In the genomic region with DNA sequence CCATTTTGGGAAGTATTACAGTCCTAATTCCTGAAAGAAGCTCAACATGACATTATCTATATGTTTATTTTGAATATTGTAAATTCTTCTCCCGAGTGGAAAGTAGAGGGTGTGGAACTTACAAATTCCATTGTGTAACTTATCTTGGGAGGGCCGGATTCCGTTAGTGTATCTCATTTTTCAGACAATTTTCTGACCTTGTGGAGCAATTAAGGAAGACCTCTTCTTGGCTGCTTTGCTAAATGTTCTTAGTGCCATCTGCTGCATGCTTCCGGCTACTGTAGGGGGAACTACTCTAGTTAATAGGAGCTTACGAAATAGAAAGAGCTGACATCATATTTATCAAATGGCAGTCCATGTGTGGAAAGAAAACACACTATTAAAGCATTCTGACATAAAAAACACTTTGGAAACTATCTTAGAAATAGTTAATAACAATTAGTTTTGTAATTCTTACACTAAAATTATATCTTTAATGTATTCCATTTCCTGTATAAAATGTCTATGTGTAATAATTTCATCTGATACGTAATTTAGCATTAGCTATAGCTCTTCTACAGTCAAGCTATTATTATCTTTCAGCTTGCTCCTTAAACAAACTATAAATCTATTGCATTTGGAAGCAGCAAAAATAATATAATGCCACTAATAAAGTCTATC, we compare ENCODE assay signal across 1 cellular context.
TF ChIP-seq lines count a peak whose summit lies in the region.

No MANE protein-coding gene starts in this region.

TF ChIP-seq in K562, 482 proteins besides CTCF, POLR2A, EP300 and RAD21 (continued from another document and continues in another):
- TF ChIP-seq, protein P1, sequence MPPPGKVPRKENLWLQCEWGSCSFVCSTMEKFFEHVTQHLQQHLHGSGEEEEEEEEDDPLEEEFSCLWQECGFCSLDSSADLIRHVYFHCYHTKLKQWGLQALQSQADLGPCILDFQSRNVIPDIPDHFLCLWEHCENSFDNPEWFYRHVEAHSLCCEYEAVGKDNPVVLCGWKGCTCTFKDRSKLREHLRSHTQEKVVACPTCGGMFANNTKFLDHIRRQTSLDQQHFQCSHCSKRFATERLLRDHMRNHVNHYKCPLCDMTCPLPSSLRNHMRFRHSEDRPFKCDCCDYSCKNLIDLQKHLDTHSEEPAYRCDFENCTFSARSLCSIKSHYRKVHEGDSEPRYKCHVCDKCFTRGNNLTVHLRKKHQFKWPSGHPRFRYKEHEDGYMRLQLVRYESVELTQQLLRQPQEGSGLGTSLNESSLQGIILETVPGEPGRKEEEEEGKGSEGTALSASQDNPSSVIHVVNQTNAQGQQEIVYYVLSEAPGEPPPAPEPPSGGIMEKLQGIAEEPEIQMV (tag; conservative IDR thresholded peaks at IDR 0.05; ENCODE audit: low read depth) = 0 out of 2 replicates have a peak, but pooled peaks have one; percentile 14
- TF ChIP-seq JUND (IDR thresholded peaks at IDR 0.05; ENCODE audit: borderline replicate concordance, low read depth, low read length) (peak; percentile 64; the same call in 1 of the 2 replicates), JUND (tag; IDR thresholded peaks at IDR 0.05; ENCODE audit: borderline replicate concordance, low read depth, low read length) (peak; percentile 66; the same call in 2 of the 3 replicates), ZNF57 (CRISPR knock-in tag; IDR thresholded peaks at IDR 0.05) (no peak), ZNF347 (CRISPR knock-in tag; IDR thresholded peaks at IDR 0.05; ENCODE audit: low read depth) (no peak), ELF1 (tag; IDR thresholded peaks at IDR 0.05) (peak; percentile 47), ILF3 (IDR thresholded peaks at IDR 0.05; ENCODE audit: borderline replicate concordance) (no peak), BRD9 (IDR thresholded peaks at IDR 0.05; ENCODE audit: low read depth, partially characterized antibody) (peak; percentile 67), MEF2A (IDR thresholded peaks at IDR 0.05; ENCODE audit: control insufficient read depth, low read depth, low read length) (0 out of 2 replicates have a peak, but pooled peaks have one; percentile 18), NFXL1 (CRISPR knock-in tag; IDR thresholded peaks at IDR 0.05) (no peak), GATAD2B (IDR thresholded peaks at IDR 0.05; ENCODE audit: borderline replicate concordance) (peak; percentile 21; the same call in 1 of the 2 replicates), ZNF263 (CRISPR knock-in tag; IDR thresholded peaks at IDR 0.05; ENCODE audit: borderline replicate concordance) (no peak), MCM5 (IDR thresholded peaks at IDR 0.05; ENCODE audit: low read depth) (no peak), RFX7 (CRISPR knock-in tag; IDR thresholded peaks at IDR 0.05) (no peak), SMARCE1 (IDR thresholded peaks at IDR 0.05) (no peak), MAFG (tag; conservative IDR thresholded peaks at IDR 0.05) (peak; percentile 49; the same call in 1 of the 2 replicates), KLF16 (IDR thresholded peaks at IDR 0.05) (peak; percentile 58; the same call in 1 of the 2 replicates), E2F3 (CRISPR knock-in tag; IDR thresholded peaks at IDR 0.05) (no peak), MTA3 (IDR thresholded peaks at IDR 0.05; ENCODE audit: borderline replicate concordance) (no peak), KAT8 (IDR thresholded peaks at IDR 0.05; ENCODE audit: low read depth) (no peak), ZNF232 (CRISPR knock-in tag; IDR thresholded peaks at IDR 0.05) (no peak), TAF1 (IDR thresholded peaks at IDR 0.05; ENCODE audit: control insufficient read depth, extremely low read depth, insufficient read depth, low read length, severe bottlenecking) (no peak), BRF1 (IDR thresholded peaks at IDR 0.05; ENCODE audit: borderline replicate concordance, extremely low read depth, insufficient read length) (no peak), RCOR1 (IDR thresholded peaks at IDR 0.05; ENCODE audit: borderline replicate concordance in 1 of 2, low read depth in 2 of 2, low read length in 2 of 2) (peak in 1 of 2 experiments; percentile 50; a peak in 1 of 4 replicates), EGR1 (conservative IDR thresholded peaks at IDR 0.05) (no peak), SIN3B (IDR thresholded peaks at IDR 0.05; ENCODE audit: low read depth) (no peak), SP2 (IDR thresholded peaks at IDR 0.05; ENCODE audit: extremely low read depth, low read depth, low read length, poor library complexity, severe bottlenecking) (no peak), ATF1 (CRISPR knock-in tag; IDR thresholded peaks at IDR 0.05) (no peak), ATF1 (tag; IDR thresholded peaks at IDR 0.05) (peak; percentile 74), CBX5 (IDR thresholded peaks at IDR 0.05; ENCODE audit: borderline replicate concordance, low read depth) (no peak)
- TF ChIP-seq, protein P2, sequence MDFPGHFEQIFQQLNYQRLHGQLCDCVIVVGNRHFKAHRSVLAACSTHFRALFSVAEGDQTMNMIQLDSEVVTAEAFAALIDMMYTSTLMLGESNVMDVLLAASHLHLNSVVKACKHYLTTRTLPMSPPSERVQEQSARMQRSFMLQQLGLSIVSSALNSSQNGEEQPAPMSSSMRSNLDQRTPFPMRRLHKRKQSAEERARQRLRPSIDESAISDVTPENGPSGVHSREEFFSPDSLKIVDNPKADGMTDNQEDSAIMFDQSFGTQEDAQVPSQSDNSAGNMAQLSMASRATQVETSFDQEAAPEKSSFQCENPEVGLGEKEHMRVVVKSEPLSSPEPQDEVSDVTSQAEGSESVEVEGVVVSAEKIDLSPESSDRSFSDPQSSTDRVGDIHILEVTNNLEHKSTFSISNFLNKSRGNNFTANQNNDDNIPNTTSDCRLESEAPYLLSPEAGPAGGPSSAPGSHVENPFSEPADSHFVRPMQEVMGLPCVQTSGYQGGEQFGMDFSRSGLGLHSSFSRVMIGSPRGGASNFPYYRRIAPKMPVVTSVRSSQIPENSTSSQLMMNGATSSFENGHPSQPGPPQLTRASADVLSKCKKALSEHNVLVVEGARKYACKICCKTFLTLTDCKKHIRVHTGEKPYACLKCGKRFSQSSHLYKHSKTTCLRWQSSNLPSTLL (IDR thresholded peaks at IDR 0.05) = no peak
- TF ChIP-seq, protein P3, sequence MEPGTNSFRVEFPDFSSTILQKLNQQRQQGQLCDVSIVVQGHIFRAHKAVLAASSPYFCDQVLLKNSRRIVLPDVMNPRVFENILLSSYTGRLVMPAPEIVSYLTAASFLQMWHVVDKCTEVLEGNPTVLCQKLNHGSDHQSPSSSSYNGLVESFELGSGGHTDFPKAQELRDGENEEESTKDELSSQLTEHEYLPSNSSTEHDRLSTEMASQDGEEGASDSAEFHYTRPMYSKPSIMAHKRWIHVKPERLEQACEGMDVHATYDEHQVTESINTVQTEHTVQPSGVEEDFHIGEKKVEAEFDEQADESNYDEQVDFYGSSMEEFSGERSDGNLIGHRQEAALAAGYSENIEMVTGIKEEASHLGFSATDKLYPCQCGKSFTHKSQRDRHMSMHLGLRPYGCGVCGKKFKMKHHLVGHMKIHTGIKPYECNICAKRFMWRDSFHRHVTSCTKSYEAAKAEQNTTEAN (CRISPR knock-in tag; IDR thresholded peaks at IDR 0.05) = no peak
- TF ChIP-seq, protein P4, sequence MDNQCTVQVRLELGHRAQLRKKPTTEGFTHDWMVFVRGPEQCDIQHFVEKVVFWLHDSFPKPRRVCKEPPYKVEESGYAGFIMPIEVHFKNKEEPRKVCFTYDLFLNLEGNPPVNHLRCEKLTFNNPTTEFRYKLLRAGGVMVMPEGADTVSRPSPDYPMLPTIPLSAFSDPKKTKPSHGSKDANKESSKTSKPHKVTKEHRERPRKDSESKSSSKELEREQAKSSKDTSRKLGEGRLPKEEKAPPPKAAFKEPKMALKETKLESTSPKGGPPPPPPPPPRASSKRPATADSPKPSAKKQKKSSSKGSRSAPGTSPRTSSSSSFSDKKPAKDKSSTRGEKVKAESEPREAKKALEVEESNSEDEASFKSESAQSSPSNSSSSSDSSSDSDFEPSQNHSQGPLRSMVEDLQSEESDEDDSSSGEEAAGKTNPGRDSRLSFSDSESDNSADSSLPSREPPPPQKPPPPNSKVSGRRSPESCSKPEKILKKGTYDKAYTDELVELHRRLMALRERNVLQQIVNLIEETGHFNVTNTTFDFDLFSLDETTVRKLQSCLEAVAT (IDR thresholded peaks at IDR 0.05) = no peak
- TF ChIP-seq, protein P5, sequence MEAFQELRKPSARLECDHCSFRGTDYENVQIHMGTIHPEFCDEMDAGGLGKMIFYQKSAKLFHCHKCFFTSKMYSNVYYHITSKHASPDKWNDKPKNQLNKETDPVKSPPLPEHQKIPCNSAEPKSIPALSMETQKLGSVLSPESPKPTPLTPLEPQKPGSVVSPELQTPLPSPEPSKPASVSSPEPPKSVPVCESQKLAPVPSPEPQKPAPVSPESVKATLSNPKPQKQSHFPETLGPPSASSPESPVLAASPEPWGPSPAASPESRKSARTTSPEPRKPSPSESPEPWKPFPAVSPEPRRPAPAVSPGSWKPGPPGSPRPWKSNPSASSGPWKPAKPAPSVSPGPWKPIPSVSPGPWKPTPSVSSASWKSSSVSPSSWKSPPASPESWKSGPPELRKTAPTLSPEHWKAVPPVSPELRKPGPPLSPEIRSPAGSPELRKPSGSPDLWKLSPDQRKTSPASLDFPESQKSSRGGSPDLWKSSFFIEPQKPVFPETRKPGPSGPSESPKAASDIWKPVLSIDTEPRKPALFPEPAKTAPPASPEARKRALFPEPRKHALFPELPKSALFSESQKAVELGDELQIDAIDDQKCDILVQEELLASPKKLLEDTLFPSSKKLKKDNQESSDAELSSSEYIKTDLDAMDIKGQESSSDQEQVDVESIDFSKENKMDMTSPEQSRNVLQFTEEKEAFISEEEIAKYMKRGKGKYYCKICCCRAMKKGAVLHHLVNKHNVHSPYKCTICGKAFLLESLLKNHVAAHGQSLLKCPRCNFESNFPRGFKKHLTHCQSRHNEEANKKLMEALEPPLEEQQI (IDR thresholded peaks at IDR 0.05) = peak; percentile 83
- TF ChIP-seq, protein P6, sequence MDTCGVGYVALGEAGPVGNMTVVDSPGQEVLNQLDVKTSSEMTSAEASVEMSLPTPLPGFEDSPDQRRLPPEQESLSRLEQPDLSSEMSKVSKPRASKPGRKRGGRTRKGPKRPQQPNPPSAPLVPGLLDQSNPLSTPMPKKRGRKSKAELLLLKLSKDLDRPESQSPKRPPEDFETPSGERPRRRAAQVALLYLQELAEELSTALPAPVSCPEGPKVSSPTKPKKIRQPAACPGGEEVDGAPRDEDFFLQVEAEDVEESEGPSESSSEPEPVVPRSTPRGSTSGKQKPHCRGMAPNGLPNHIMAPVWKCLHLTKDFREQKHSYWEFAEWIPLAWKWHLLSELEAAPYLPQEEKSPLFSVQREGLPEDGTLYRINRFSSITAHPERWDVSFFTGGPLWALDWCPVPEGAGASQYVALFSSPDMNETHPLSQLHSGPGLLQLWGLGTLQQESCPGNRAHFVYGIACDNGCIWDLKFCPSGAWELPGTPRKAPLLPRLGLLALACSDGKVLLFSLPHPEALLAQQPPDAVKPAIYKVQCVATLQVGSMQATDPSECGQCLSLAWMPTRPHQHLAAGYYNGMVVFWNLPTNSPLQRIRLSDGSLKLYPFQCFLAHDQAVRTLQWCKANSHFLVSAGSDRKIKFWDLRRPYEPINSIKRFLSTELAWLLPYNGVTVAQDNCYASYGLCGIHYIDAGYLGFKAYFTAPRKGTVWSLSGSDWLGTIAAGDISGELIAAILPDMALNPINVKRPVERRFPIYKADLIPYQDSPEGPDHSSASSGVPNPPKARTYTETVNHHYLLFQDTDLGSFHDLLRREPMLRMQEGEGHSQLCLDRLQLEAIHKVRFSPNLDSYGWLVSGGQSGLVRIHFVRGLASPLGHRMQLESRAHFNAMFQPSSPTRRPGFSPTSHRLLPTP (IDR thresholded peaks at IDR 0.05; ENCODE audit: borderline replicate concordance, extremely low read depth, insufficient read length) = no peak
- TF ChIP-seq, protein P7, sequence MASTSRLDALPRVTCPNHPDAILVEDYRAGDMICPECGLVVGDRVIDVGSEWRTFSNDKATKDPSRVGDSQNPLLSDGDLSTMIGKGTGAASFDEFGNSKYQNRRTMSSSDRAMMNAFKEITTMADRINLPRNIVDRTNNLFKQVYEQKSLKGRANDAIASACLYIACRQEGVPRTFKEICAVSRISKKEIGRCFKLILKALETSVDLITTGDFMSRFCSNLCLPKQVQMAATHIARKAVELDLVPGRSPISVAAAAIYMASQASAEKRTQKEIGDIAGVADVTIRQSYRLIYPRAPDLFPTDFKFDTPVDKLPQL (IDR thresholded peaks at IDR 0.05; ENCODE audit: extremely low read depth, insufficient read length) = no peak
- TF ChIP-seq, protein P8, sequence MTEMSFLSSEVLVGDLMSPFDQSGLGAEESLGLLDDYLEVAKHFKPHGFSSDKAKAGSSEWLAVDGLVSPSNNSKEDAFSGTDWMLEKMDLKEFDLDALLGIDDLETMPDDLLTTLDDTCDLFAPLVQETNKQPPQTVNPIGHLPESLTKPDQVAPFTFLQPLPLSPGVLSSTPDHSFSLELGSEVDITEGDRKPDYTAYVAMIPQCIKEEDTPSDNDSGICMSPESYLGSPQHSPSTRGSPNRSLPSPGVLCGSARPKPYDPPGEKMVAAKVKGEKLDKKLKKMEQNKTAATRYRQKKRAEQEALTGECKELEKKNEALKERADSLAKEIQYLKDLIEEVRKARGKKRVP (CRISPR knock-in tag; IDR thresholded peaks at IDR 0.05) = no peak
- TF ChIP-seq, protein P9, sequence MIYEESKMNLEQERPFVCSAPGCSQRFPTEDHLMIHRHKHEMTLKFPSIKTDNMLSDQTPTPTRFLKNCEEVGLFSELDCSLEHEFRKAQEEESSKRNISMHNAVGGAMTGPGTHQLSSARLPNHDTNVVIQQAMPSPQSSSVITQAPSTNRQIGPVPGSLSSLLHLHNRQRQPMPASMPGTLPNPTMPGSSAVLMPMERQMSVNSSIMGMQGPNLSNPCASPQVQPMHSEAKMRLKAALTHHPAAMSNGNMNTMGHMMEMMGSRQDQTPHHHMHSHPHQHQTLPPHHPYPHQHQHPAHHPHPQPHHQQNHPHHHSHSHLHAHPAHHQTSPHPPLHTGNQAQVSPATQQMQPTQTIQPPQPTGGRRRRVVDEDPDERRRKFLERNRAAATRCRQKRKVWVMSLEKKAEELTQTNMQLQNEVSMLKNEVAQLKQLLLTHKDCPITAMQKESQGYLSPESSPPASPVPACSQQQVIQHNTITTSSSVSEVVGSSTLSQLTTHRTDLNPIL (CRISPR knock-in tag; IDR thresholded peaks at IDR 0.05) = no peak
